14 cellular contexts compared by ENCODE assay signal in the genomic region with DNA sequence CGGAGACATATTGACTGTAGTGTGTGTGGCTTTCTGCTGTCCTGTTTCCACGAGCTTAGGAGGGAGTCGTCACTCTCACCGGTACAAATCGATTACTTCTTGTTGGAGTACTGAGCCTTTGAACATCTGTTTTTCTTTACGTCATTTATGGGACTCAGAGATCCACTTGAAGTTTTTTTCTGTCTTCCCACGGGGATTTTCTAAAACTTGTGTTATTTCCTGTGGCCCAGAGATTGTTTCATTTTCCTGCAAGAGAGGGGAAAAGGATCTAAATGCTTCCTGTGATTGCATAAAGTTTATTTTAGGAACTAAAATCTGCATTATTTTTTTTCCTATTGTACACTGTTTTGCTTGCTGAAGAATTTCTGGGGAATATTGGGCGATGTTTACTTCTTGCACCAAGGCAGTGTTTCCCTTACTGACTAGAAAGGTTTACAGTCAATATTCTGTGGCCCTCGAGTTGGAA.
A peak's percentile ranks its signal among the peaks of the same experiment; 100 is the strongest.
DNase-seq lines count a peak whose midpoint lies in the region; ATAC-seq and TF ChIP-seq lines count a peak whose summit lies in the region.
"Had no signal": no experiment of that assay in that cellular context is flagged by ENCODE, and none has a peak within 500 bp of the region (broad histone marks: within the 10 kb centered on the region; RNA-seq: fewer than 3 reads in every experiment).

No MANE protein-coding gene starts in this region.

- no peak overlapping the region for H3K18ac ChIP-seq in trophoblast cell (ENCODE audit: low read length)

- peaks cover 3% of the 10 kb centered on the region for H3K79me1 ChIP-seq in trophoblast cell (ENCODE audit: low read length)

- H4K12ac ChIP-seq in trophoblast cell (ENCODE audit: low read depth, low read length) = no peak overlapping the region

- H4K8ac ChIP-seq in trophoblast cell (ENCODE audit: low read depth, low read length) = no peak overlapping the region

- DNase-seq in glomerular endothelial cell (ENCODE audit: extremely low read depth, low read depth, low spot score) = peak; percentile 81
- DNase-seq in nephron progenitor cell = no peak
- no peak for DNase-seq in SK-N-DZ (ENCODE audit: low spot score)
- DNase-seq in trophoblast cell = no peak
- DNase-seq: activated T-cell treated with anti-CD3 and anti-CD28 coated beads for 4 hours; DMS79; endodermal cell; MV-4-11; naive thymus-derived CD8-positive, alpha-beta T cell had no signal

- H3K27ac ChIP-seq in ACC112 (ENCODE audit: low read depth, low read length) = no peak overlapping the region; the same call in 1 of the 2 replicates
- H3K27ac ChIP-seq in trophoblast cell (ENCODE audit: low read depth, low read length) = no peak overlapping the region
- H3K27ac ChIP-seq: ascending aorta had no signal

- H4K91ac ChIP-seq in trophoblast cell (ENCODE audit: low read depth, low read length) = no peak overlapping the region

- H2BK12ac ChIP-seq in trophoblast cell (ENCODE audit: low read length) = no peak overlapping the region

- H3K23ac ChIP-seq in trophoblast cell (ENCODE audit: low read length) = no peak overlapping the region

- H3K4me1 ChIP-seq in ACC112 (ENCODE audit: control insufficient read depth, insufficient read depth, low read length, unreplicated experiment) = peaks cover 36% of the 10 kb centered on the region
- peaks cover 3 to 11% of the 10 kb centered on the region in 2 experiments for H3K4me1 ChIP-seq in trophoblast cell (ENCODE audit: control insufficient read depth in 1 of 2, insufficient read depth in 2 of 2, low read length in 2 of 2)
- H3K4me1 ChIP-seq: ascending aorta had no signal

- H3K4me1 Mint-ChIP-seq in nephron progenitor cell = peaks cover 14% of the 10 kb centered on the region
- H3K4me1 Mint-ChIP-seq: endodermal cell; naive thymus-derived CD8-positive, alpha-beta T cell had no signal

- ATAC-seq in HG03571 (IDR thresholded peaks at IDR 0.05; ENCODE audit: unreplicated experiment) (no peak), HG03175 (IDR thresholded peaks at IDR 0.05; ENCODE audit: unreplicated experiment) (no peak)
- ATAC-seq: naive thymus-derived CD8-positive, alpha-beta T cell had no signal

- H3K79me2 ChIP-seq in ACC112 (ENCODE audit: control insufficient read depth, insufficient read depth, low read length, unreplicated experiment) = no peaks in the 10 kb centered on the region
- no peaks in the 10 kb centered on the region for H3K79me2 ChIP-seq in trophoblast cell (ENCODE audit: control insufficient read depth, insufficient read depth, low read length, poor library complexity)

- H3K4ac ChIP-seq in trophoblast cell (ENCODE audit: low read depth, low read length) = no peak overlapping the region

- H3K4me3 ChIP-seq in ACC112 (ENCODE audit: low read depth, low read length) = peak overlapping the region; percentile 29; the same call in 1 of the 2 replicates
- H3K4me3 ChIP-seq in WI38 (ENCODE audit: low read depth, low read length) = peak overlapping the region; percentile 5; the same call in 1 of the 2 replicates
- no peak overlapping the region for H3K4me3 ChIP-seq in trophoblast cell (ENCODE audit: low read depth, low read length)
- H3K4me3 ChIP-seq: ascending aorta had no signal

- no peak overlapping the region for H3K4me3 Mint-ChIP-seq in nephron progenitor cell
- H3K4me3 Mint-ChIP-seq: endodermal cell; naive thymus-derived CD8-positive, alpha-beta T cell had no signal

- no CpG with 5 or more reads among the region's 9 CpGs for WGBS in trophoblast cell (ENCODE audit: extremely low coverage, insufficient coverage, insufficient read length)

- peaks cover 4% of the 10 kb centered on the region for H3K9me3 Mint-ChIP-seq in nephron progenitor cell
- H3K9me3 Mint-ChIP-seq: endodermal cell had no signal

- H3K27ac Mint-ChIP-seq in nephron progenitor cell = peak overlapping the region; percentile 46
- H3K27ac Mint-ChIP-seq: endodermal cell; naive thymus-derived CD8-positive, alpha-beta T cell had no signal

- no peak overlapping the region for H2BK120ac ChIP-seq in trophoblast cell (ENCODE audit: insufficient read depth, low read length, poor library complexity)

- no peak overlapping the region for H2AK5ac ChIP-seq in trophoblast cell (ENCODE audit: low read length)

- peak overlapping the region; percentile 82 for H2AFZ ChIP-seq in ACC112 (ENCODE audit: low read length, unreplicated experiment)
- H2AFZ ChIP-seq in trophoblast cell (ENCODE audit: insufficient read depth, low read length, poor library complexity) = no peak overlapping the region

- H3K36me3 Mint-ChIP-seq in nephron progenitor cell (ENCODE audit: low read depth) = no peaks in the 10 kb centered on the region

- H3K27me3 Mint-ChIP-seq in nephron progenitor cell (ENCODE audit: low read depth, poor library complexity) = no peaks in the 10 kb centered on the region

- H2BK5ac ChIP-seq in trophoblast cell (ENCODE audit: low read depth, low read length, poor library complexity) = no peak overlapping the region

- H3K14ac ChIP-seq in trophoblast cell (ENCODE audit: low read length) = no peak overlapping the region

- H3K36me3 ChIP-seq in ACC112 (ENCODE audit: insufficient read depth, low read length) (no peaks in the 10 kb centered on the region), trophoblast cell (ENCODE audit: control insufficient read depth in 1 of 2, insufficient read depth in 2 of 2, low read length in 2 of 2) (no peaks in the 10 kb centered on the region)
- H3K36me3 ChIP-seq: ascending aorta had no signal

- H3K9ac ChIP-seq in trophoblast cell (ENCODE audit: low read length) = no peak overlapping the region

- TF ChIP-seq CTCF in WI38 (IDR thresholded peaks at IDR 0.05; ENCODE audit: low read depth, low read length) (no peak), nephron progenitor cell (IDR thresholded peaks at IDR 0.05) (no peak)

- H3K4me2 ChIP-seq in trophoblast cell (ENCODE audit: low read length) = no peak overlapping the region

- H3K27me3 ChIP-seq in ACC112 (ENCODE audit: insufficient read depth, low read length) (no peaks in the 10 kb centered on the region), trophoblast cell (ENCODE audit: insufficient read depth, low read length) (no peaks in the 10 kb centered on the region)
- H3K27me3 ChIP-seq: ascending aorta had no signal

- no peaks in the 10 kb centered on the region for H3K9me3 ChIP-seq in trophoblast cell (ENCODE audit: insufficient read depth, low read depth, low read length)
- H3K9me3 ChIP-seq: ascending aorta had no signal
